ENCODE assay signal across 8 cellular contexts in genomic region chr6:111088668-111089003, GRCh38. TPM values are rescaled to one million over a fixed set of nuclear protein-coding genes. Genes with fewer than 3 reads are reported as not detected.
DNase-seq lines count a peak whose midpoint lies in the region; ATAC-seq and TF ChIP-seq lines count a peak whose summit lies in the region.

No MANE protein-coding gene starts in this region.

- H3K4me1 ChIP-seq in SJCRH30: no peaks in the 10 kb centered on the region
- no peaks in the 10 kb centered on the region for H3K4me1 ChIP-seq in fibroblast of lung (ENCODE audit: control insufficient read depth, extremely low read depth, insufficient read depth, low read length)
- no peaks in the 10 kb centered on the region for H3K4me1 ChIP-seq in rectal smooth muscle tissue (ENCODE audit: control insufficient read depth, insufficient read depth, low read length)

- peak overlapping the region; percentile 80 for H3K4me3 ChIP-seq in GM12865 (ENCODE audit: low read depth, low read length)
- peak overlapping the region; percentile 73 for H3K4me3 ChIP-seq in SJCRH30
- H3K4me3 ChIP-seq in fibroblast of lung (replicated peaks in 1 of 4; ENCODE audit: control extremely low read depth in 1 of 4, insufficient read depth in 1 of 4, low read depth in 3 of 4, low read length in 4 of 4): no peak overlapping the region
- peak overlapping the region; percentile 67 for H3K4me3 ChIP-seq in rectal smooth muscle tissue (ENCODE audit: low read length)

- H3K4me2 ChIP-seq in fibroblast of lung (ENCODE audit: extremely low read depth, insufficient read depth, low read length): peak overlapping the region; percentile 85

- no peaks in the 10 kb centered on the region for H3K79me2 ChIP-seq in fibroblast of lung (ENCODE audit: control insufficient read depth, insufficient read depth, low read length)

- H3K27ac ChIP-seq in SJCRH30: no peak overlapping the region; the same call in 1 of the 2 replicates
- no peak overlapping the region for H3K27ac ChIP-seq in fibroblast of lung (ENCODE audit: insufficient read depth, low read length)
- H3K27ac ChIP-seq in rectal smooth muscle tissue (ENCODE audit: low read depth, low read length): no peak overlapping the region

- H4K20me1 ChIP-seq in fibroblast of lung (ENCODE audit: control insufficient read depth, extremely low read depth, insufficient read depth, low read length): no peaks in the 10 kb centered on the region

- H3K27me3 ChIP-seq in SJCRH30 (no peaks in the 10 kb centered on the region), fibroblast of lung (ENCODE audit: control insufficient read depth, insufficient read depth, low read length) (peaks cover 37% of the 10 kb centered on the region), rectal smooth muscle tissue (ENCODE audit: control insufficient read depth, insufficient read depth, low read length) (no peaks in the 10 kb centered on the region)

- TF ChIP-seq CTCF in GM12865 (IDR thresholded peaks at IDR 0.05; ENCODE audit: insufficient read depth, low read depth, low read length, missing control alignments): no peak
- no peak for TF ChIP-seq CTCF in fibroblast of lung (conservative IDR thresholded peaks at IDR 0.05 in 1 of 2, IDR thresholded peaks at IDR 0.05 in 1 of 2; ENCODE audit: low read depth in 1 of 2, low read length in 2 of 2)

- no peak for ATAC-seq in HG02885 (IDR thresholded peaks at IDR 0.05; ENCODE audit: poor library complexity, unreplicated experiment)
- no peak for ATAC-seq in GM18867 (IDR thresholded peaks at IDR 0.05; ENCODE audit: unreplicated experiment)

- no peak overlapping the region for H2AFZ ChIP-seq in fibroblast of lung (ENCODE audit: low read length)

- DNase-seq in GM12865 (ENCODE audit: low read depth) (no peak), SJCRH30 (no peak), fibroblast of lung (ENCODE audit: low read depth in 2 of 2) (no peak), DMS53 treated with DMSO at 0.1 percent for 48 hours (lab: John Stamatoyannopoulos, UW; ENCODE audit: unreplicated experiment) (no peak), AG08396 (ENCODE audit: low spot score) (no peak)

- H3K9ac ChIP-seq in fibroblast of lung (ENCODE audit: insufficient read depth, low read length) (no peak overlapping the region), rectal smooth muscle tissue (ENCODE audit: low read length) (no peak overlapping the region)

- H3K36me3 ChIP-seq in SJCRH30: no peaks in the 10 kb centered on the region
- no peaks in the 10 kb centered on the region for H3K36me3 ChIP-seq in fibroblast of lung (ENCODE audit: control insufficient read depth, insufficient read depth, low read length)
- no peaks in the 10 kb centered on the region for H3K36me3 ChIP-seq in rectal smooth muscle tissue (ENCODE audit: control insufficient read depth, insufficient read depth, low read length)

- H3K9me3 ChIP-seq in SJCRH30 (replicated peaks) (no peaks in the 10 kb centered on the region), fibroblast of lung (ENCODE audit: control insufficient read depth, insufficient read depth, low read depth, low read length) (no peaks in the 10 kb centered on the region)

RNA-seq across cellular contexts. Expression of gene SLC16A10, which starts 1.3 kb away (rescaled TPM):
- total RNA-seq in SJCRH30 (2014; rRNA removed; shearing (Covaris generic)): 29.5 and 31.2 TPM in 2 replicates
- under 0.01 TPM in 1 of 2 replicates, not detected in the other for total RNA-seq in fibroblast of lung
- polyA plus RNA-seq in fibroblast of lung: not detected in 2 replicates
- not detected in 2 replicates for polyA plus RNA-seq in fibroblast of lung (2012)
- not detected in 2 replicates for polyA minus RNA-seq in fibroblast of lung (ENCODE audit: low replicate concordance)

Comparison
In these comparisons a context has a peak if more than half of its experiments do, and no peak if none do; other contexts are left out.
1. H3K4me3 ChIP-seq: peak in GM12865 (single experiment), SJCRH30 (single experiment) and rectal smooth muscle tissue (single experiment); none in fibroblast of lung (0 of 4).
2. RNA of gene SLC16A10, which starts 1.3 kb away (total RNA-seq): 29.5 to 31.2 TPM in SJCRH30; under 0.01 TPM in fibroblast of lung; every median in the first group is over 10 times any median in the second.